Comparison of ENCODE assay signal across 9 cellular contexts in the genomic region with DNA sequence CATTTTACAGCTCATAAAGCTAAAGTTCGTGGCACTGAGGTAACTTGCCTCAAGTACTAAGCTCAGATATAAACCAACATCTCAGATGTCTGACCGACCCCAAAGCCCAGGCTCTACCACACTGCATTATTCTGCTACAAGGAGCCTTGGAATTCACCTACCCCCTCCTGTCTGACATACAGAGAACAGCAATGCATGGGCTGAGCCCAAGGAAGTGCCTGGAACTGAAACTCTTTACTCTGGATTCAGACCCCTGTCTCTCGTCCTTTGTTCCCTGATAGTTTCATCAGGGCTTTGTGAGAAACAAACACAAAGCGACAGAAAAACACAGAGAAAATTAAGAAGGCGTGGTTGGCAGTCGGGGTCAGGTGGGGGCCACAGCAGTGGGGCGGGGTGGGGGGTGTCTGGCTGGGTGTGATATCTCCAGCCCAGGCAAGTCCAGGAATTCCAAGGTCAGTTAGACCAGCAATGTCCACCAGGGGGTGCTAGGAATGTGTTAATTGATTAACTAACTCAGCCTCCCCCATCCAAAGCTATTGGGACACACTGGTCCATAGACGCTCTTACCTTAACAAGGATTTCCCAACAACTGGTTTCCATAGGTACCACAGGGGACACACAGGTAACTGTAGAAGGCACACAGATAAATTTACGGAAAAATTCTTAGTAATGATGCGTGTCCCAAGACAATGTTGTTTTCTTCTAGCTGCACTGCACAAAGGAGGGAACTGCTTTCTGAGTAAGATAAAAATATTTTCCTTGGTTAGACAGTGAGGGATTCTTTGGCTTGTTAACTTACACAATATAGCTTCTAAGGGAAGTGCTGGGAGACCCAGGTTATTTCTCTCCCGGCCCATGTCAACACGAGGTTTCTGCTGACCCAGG. TPM values are rescaled to one million over a fixed set of nuclear protein-coding genes. Genes with fewer than 3 reads are reported as not detected.
DNase-seq lines count a peak whose midpoint lies in the region; ATAC-seq and TF ChIP-seq lines count a peak whose summit lies in the region.
"Had no signal": no experiment of that assay in that cellular context is flagged by ENCODE, and none has a peak within 500 bp of the region (broad histone marks: within the 10 kb centered on the region; RNA-seq: fewer than 3 reads in every experiment).

No MANE protein-coding gene starts in this region.

- ATAC-seq in GM19372 (IDR thresholded peaks at IDR 0.05; ENCODE audit: low read depth, unreplicated experiment) (peak; percentile 34), naive B cell (ENCODE audit: low read depth in 2 of 2) (peak in 1 of 2 donors; percentile 24), HG03139 (IDR thresholded peaks at IDR 0.05; ENCODE audit: unreplicated experiment) (no peak)

- TF ChIP-seq EP300 in suprapubic skin (IDR thresholded peaks at IDR 0.05), result no peak

- H3K4me3 ChIP-seq in suprapubic skin, result no peak overlapping the region

- DNase-seq in DMS114 treated with DMSO at 0.1 percent for 48 hours (lab: John Stamatoyannopoulos, UW; ENCODE audit: unreplicated experiment), result peak; percentile 10
- DNase-seq in M059J (ENCODE audit: low read depth), result peak; percentile 64
- DNase-seq in T1000 (lab: John Stamatoyannopoulos, UW), result peak; percentile 45
- DNase-seq in erythroblast (lab: John Stamatoyannopoulos, UW), result peak; percentile 63 to 73
- DNase-seq in naive B cell, result peak; percentile 12
- DNase-seq in suprapubic skin (ENCODE audit: low spot score in 2 of 2), result no peak

- no peaks in the 10 kb centered on the region for H3K9me3 ChIP-seq in suprapubic skin

- peak overlapping the region in 3 of 8 donors; percentile 42 to 52 (median 48) for H3K4me3 Mint-ChIP-seq in naive B cell
- H3K4me3 Mint-ChIP-seq: activated naive CD8-positive, alpha-beta T cell had no signal

- TF ChIP-seq CTCF in suprapubic skin (IDR thresholded peaks at IDR 0.05), result peak in 1 of 2 donors; percentile 36

- peaks cover 30 to 81% (median 43%) of the 10 kb centered on the region in 3 donors for H3K4me1 Mint-ChIP-seq in naive B cell

- H3K36me3 Mint-ChIP-seq in naive B cell, result no peaks in the 10 kb centered on the region
- H3K36me3 Mint-ChIP-seq: activated naive CD8-positive, alpha-beta T cell had no signal

- no peak overlapping the region for H3K27ac ChIP-seq in suprapubic skin

- peaks cover 11% of the 10 kb centered on the region for H3K4me1 ChIP-seq in suprapubic skin

- H3K27ac Mint-ChIP-seq in naive B cell, result peak overlapping the region in 1 of 6 donors; percentile 74
- H3K27ac Mint-ChIP-seq: activated naive CD8-positive, alpha-beta T cell had no signal

- TF ChIP-seq POLR2A in erythroblast (IDR thresholded peaks at IDR 0.05; ENCODE audit: low read length), result no peak
- no peak for TF ChIP-seq POLR2A in suprapubic skin (IDR thresholded peaks at IDR 0.05)

- no peaks in the 10 kb centered on the region for H3K9me3 Mint-ChIP-seq in naive B cell

- H3K27me3 ChIP-seq in suprapubic skin, result no peaks in the 10 kb centered on the region

- no peaks in the 10 kb centered on the region for H3K36me3 ChIP-seq in suprapubic skin

- no peaks in the 10 kb centered on the region for H3K27me3 Mint-ChIP-seq in naive B cell

- WGBS in suprapubic skin, result 59% methylated on average over 12 of the region's 12 CpGs

RNA-seq across cellular contexts. Expression of a gene that starts 18.8 kb away (rescaled TPM):
- total RNA-seq in M059J (2014; rRNA removed; shearing (Covaris generic)), result 0.05 TPM in 1 of 2 replicates, not detected in the other
- polyA plus RNA-seq in naive B cell (ENCODE audit: low read depth in 6 of 6), result not detected
- under 1 TPM in 1 of 4 donors, not detected in 3; 0.62 TPM for total RNA-seq in suprapubic skin

Comparison
In these comparisons a context has a peak if more than half of its experiments do, and no peak if none do; other contexts are left out.
1. DNase-seq: peak in DMS114 treated with DMSO at 0.1 percent for 48 hours (single experiment), M059J (single experiment), T1000 (single experiment), erythroblast (2 of 2) and naive B cell (single experiment); none in suprapubic skin (0 of 2).